Comparison of ENCODE assay signal across 1 cellular context in the genomic region with DNA sequence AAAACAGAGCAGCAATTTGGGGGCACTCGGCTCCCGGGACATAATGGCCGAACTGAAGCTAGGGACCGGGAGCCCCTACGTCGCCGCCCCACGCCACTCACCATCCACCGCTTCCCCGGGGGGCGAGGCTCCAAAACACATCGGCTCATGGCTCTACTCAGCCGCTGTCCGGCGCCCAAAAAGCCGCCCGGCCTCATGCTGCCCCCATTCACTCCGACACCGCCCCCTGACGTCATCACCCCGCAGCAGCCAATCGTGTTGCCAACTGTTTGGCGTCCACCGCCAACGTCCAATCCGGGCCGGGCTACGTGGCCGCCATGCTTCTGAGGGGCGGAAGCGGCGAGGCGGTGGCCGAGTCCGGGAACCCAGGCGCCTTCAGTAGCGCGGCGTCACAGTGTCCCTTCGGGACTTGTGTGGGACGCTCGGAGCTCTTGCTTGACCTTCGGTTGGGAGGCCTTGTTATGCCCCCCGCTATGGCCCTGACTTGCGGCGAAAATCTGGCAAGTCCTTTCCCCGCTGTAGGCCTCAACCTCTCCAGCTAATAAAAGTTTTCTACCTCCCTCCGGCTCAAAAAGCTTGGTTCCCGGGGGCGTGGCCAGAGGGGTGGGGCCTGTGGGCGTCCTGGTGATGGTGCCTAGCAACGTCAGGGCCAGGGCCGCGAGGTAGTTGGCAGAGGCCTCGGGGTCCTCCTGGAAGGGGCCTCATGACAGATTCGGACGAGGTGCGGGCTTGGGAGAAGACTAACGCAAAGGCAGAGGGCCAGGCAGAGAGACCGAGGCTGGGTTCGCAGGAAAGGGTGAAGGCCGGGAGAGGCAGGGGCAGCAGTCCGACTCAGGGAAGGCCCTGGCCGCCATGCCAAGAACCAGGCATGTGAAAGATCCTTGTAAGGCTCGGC.
TF ChIP-seq lines count a peak whose summit lies in the region.

PTRH1 (minus strand) TSS at position 221 of the 895 bp plus-strand sequence; CDS start at position 197, 24 bp downstream.
A gene with protein sequence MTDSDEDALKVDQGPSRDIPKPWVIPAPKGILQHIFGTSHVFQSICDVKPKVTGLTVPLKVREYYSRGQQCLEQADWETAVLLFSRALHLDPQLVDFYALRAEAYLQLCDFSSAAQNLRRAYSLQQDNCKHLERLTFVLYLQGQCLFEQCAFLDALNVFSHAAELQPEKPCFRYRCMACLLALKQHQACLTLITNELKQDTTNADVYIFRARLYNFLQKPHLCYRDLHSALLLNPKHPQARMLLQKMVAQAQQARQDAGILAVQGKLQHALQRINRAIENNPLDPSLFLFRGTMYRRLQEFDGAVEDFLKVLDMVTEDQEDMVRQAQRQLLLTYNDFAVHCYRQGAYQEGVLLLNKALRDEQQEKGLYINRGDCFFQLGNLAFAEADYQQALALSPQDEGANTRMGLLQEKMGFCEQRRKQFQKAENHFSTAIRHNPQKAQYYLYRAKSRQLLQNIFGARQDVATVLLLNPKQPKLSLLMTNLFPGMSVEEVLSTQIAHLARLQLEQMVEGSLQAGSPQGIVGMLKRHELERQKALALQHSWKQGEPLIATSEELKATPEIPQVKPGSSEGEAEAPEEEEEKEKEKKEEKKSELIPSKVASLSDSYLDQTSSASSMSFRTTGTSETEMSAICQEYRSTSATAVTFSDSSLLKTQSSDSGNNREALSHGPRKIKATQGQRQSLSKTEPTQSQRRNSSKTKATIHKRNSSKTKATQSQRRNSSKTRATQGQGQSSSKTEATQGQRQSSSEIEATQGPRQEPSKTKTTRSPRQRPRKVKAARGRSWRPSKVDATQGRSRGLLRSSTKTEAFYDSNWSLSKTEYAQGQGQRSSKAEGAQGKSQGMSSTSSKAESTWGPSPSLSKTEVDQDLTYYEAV (plus strand): TSS at position 637 of the 895 bp plus-strand sequence. CDS start 67 bp downstream, at position 704.

TF ChIP-seq in HepG2, 621 proteins besides CTCF, POLR2A, EP300 and RAD21 (continued from another document and continues in another):
- TF ChIP-seq ZBTB40 (IDR thresholded peaks at IDR 0.05): no peak
- TF ChIP-seq ZBTB40 (CRISPR knock-in tag; IDR thresholded peaks at IDR 0.05): no peak
- TF ChIP-seq ZFY (CRISPR knock-in tag; IDR thresholded peaks at IDR 0.05): peak; percentile 76; the same call in 1 of the 2 replicates
- TF ChIP-seq SP4 (CRISPR knock-in tag; IDR thresholded peaks at IDR 0.05): peak; percentile 92
- TF ChIP-seq, protein P1, sequence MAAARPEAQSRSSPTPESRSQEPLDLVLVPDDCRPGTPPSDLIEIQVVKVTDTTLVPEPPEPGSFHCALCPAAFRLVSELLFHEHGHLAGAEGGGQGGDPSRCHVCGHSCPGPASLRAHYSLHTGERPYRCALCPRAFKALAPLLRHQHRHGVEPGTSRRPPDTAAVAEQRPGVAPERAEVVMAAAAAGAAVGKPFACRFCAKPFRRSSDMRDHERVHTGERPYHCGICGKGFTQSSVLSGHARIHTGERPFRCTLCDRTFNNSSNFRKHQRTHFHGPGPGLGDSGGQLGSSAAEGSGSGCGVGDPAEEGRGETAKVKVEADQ (CRISPR knock-in tag; IDR thresholded peaks at IDR 0.05; ENCODE audit: borderline replicate concordance): 0 out of 2 replicates have a peak, but pooled peaks have one; percentile 57
- peak; percentile 98 for TF ChIP-seq ATF7 (IDR thresholded peaks at IDR 0.05)
- TF ChIP-seq ATF7 (CRISPR knock-in tag; IDR thresholded peaks at IDR 0.05): peak; percentile 85; the same call in 1 of the 2 replicates
- TF ChIP-seq ZNF710 (CRISPR knock-in tag; IDR thresholded peaks at IDR 0.05; ENCODE audit: borderline replicate concordance): peak; percentile 8; the same call in 1 of the 2 replicates
- TF ChIP-seq ZNF768 (CRISPR knock-in tag; IDR thresholded peaks at IDR 0.05): no peak
- TF ChIP-seq ZNF616 (CRISPR knock-in tag; IDR thresholded peaks at IDR 0.05; ENCODE audit: low read depth): 0 out of 2 replicates have a peak, but pooled peaks have one; percentile 47
- TF ChIP-seq ZSCAN20 (CRISPR knock-in tag; IDR thresholded peaks at IDR 0.05; ENCODE audit: borderline replicate concordance): peak; percentile 54; the same call in 1 of the 2 replicates
- TF ChIP-seq, protein P2, sequence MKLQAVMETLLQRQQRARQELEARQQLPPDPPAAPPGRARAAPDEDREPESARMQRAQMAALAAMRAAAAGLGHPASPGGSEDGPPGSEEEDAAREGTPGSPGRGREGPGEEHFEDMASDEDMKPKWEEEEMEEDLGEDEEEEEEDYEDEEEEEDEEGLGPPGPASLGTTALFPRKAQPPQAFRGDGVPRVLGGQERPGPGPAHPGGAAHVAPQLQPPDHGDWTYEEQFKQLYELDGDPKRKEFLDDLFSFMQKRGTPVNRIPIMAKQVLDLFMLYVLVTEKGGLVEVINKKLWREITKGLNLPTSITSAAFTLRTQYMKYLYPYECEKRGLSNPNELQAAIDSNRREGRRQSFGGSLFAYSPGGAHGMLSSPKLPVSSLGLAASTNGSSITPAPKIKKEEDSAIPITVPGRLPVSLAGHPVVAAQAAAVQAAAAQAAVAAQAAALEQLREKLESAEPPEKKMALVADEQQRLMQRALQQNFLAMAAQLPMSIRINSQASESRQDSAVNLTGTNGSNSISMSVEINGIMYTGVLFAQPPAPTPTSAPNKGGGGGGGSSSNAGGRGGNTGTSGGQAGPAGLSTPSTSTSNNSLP (IDR thresholded peaks at IDR 0.05; ENCODE audit: low read depth, low read length): no peak
- no peak for TF ChIP-seq TOPORS (CRISPR knock-in tag; IDR thresholded peaks at IDR 0.05)
- peak; percentile 77 for TF ChIP-seq FOXK1 (CRISPR knock-in tag; IDR thresholded peaks at IDR 0.05; ENCODE audit: borderline replicate concordance, low read depth)
- peak; percentile 46; the same call in 1 of the 2 replicates for TF ChIP-seq GLI4 (CRISPR knock-in tag; IDR thresholded peaks at IDR 0.05; ENCODE audit: borderline replicate concordance)
- no peak for TF ChIP-seq AHDC1 (CRISPR knock-in tag; IDR thresholded peaks at IDR 0.05; ENCODE audit: borderline replicate concordance)
- peak; percentile 65 for TF ChIP-seq JUN (CRISPR knock-in tag; IDR thresholded peaks at IDR 0.05)
- peak; percentile 75 for TF ChIP-seq RFX1 (IDR thresholded peaks at IDR 0.05)
- peak; percentile 32; the same call in 1 of the 2 replicates for TF ChIP-seq SRY (CRISPR knock-in tag; IDR thresholded peaks at IDR 0.05)
- peak; percentile 36; the same call in 1 of the 2 replicates for TF ChIP-seq TBX2 (CRISPR knock-in tag; IDR thresholded peaks at IDR 0.05; ENCODE audit: borderline replicate concordance)
- peak; percentile 33; the same call in 1 of the 2 replicates for TF ChIP-seq FOXJ3 (CRISPR knock-in tag; IDR thresholded peaks at IDR 0.05; ENCODE audit: borderline replicate concordance)
- no peak for TF ChIP-seq YEATS2 (CRISPR knock-in tag; IDR thresholded peaks at IDR 0.05; ENCODE audit: borderline replicate concordance)
- no peak for TF ChIP-seq FOXC1 (CRISPR knock-in tag; IDR thresholded peaks at IDR 0.05; ENCODE audit: borderline replicate concordance)
- TF ChIP-seq SALL2 (CRISPR knock-in tag; IDR thresholded peaks at IDR 0.05): peak; percentile 48; the same call in 1 of the 2 replicates
